ENCODE assay signal across 13 cellular contexts in genomic region chr5:107794731-107795130, GRCh38.
DNase-seq lines count a peak whose midpoint lies in the region; ATAC-seq lines count a peak whose summit lies in the region.
"Had no signal": no experiment of that assay in that cellular context is flagged by ENCODE, and none has a peak within 500 bp of the region (broad histone marks: within the 10 kb centered on the region; RNA-seq: fewer than 3 reads in every experiment).

No MANE protein-coding gene starts in this region.

- ATAC-seq in GM18498 (IDR thresholded peaks at IDR 0.05; ENCODE audit: unreplicated experiment) (no peak), HG03457 (IDR thresholded peaks at IDR 0.05; ENCODE audit: unreplicated experiment) (no peak), esophagus mucosa (no peak)
- ATAC-seq: CD8-positive, alpha-beta T cell had no signal

- DNase-seq in DMS 273 treated with DMSO at 0.1 percent for 48 hours (lab: John Stamatoyannopoulos, UW) (peak; percentile 76), NCI-H2171 (lab: John Stamatoyannopoulos, UW) (peak; percentile 44), fibroblast of gingiva (ENCODE audit: low read depth) (peak; percentile 57), pons (ENCODE audit: low spot score) (peak; percentile 9)
- DNase-seq: CD8-positive, alpha-beta T cell; GDM1; NCI-H1417 treated with DMSO at 0.1 percent for 48 hours; NCI-H345; PC-9; T-helper 2 cell had no signal

Comparison
In these comparisons a context has a peak if more than half of its experiments do, and no peak if none do; other contexts are left out.
1. DNase-seq: peak in every context shown above with its lines; median percentile 76 in DMS 273 treated with DMSO at 0.1 percent for 48 hours; 57 in fibroblast of gingiva; 44 in NCI-H2171; 9 in pons.